In the genomic region with DNA sequence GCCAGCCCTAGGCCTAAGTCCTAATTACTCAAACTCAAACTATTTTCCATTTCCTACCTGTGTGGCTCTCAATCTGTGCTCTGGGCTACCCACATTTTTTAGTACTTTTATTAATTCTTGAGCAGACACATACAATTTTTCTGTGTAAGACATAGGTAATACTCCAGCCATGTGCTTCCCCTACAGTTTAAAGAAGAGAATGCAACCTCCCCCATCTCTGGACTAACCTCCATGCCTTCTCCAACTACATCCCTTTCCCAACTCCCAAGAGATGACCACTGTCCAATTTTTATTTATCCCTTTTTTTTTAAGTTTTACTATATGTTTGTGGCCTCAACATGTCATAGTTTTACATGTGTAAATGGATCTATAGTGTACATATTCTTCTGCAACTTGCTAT, we compare ENCODE assay signal across 8 cellular contexts. TPM values are rescaled to one million over a fixed set of nuclear protein-coding genes. Genes with fewer than 3 reads are reported as not detected.
A peak's percentile ranks its signal among the peaks of the same experiment; 100 is the strongest.
DNase-seq lines count a peak whose midpoint lies in the region; ATAC-seq and TF ChIP-seq lines count a peak whose summit lies in the region.

No MANE protein-coding gene starts in this region.

- ATAC-seq in WTC11 = peak; percentile 71
- ATAC-seq in HG02571 (IDR thresholded peaks at IDR 0.05; ENCODE audit: unreplicated experiment) = no peak
- no peak for ATAC-seq in GM19463 (IDR thresholded peaks at IDR 0.05; ENCODE audit: unreplicated experiment)
- ATAC-seq in GM18517 (IDR thresholded peaks at IDR 0.05; ENCODE audit: unreplicated experiment) = no peak
- no peak for ATAC-seq in GM19328 (IDR thresholded peaks at IDR 0.05; ENCODE audit: unreplicated experiment)

- DNase-seq in BE2C = no peak
- no peak for DNase-seq in GM20000 (ENCODE audit: low spot score)
- no peak for DNase-seq in WTC11 (ENCODE audit: low spot score)
- peak; percentile 11 for DNase-seq in kidney glomerular epithelial cell (lab: John Stamatoyannopoulos, UW)

- POLR2A ChIA-PET in WTC11 (lab: Charles Lee) = interaction anchor here (0.7 kb wide), 1 partner anchor 632 kb away, joined by 5 read pairs; no protein-coding TSS in a partner anchor

- H3K27me3 Mint-ChIP-seq in WTC11 (ENCODE audit: low read depth) = no peaks in the 10 kb centered on the region

- no peak overlapping the region for H3K4me3 ChIP-seq in BE2C (ENCODE audit: low read depth, low read length)

- 0 out of 2 replicates have a peak overlapping the region, but pooled peaks have one; percentile 28 for H3K27ac Mint-ChIP-seq in WTC11

- peaks cover 16% of the 10 kb centered on the region for H3K4me1 Mint-ChIP-seq in WTC11

- peaks cover 11% of the 10 kb centered on the region for H3K36me3 ChIP-seq in BE2C

- H3K36me3 Mint-ChIP-seq in WTC11 = peaks cover 32% of the 10 kb centered on the region

- H3K9me3 ChIP-seq in BE2C = no peaks in the 10 kb centered on the region

- no peak overlapping the region for H3K4me3 Mint-ChIP-seq in WTC11

- H3K9me3 Mint-ChIP-seq in WTC11 = no peaks in the 10 kb centered on the region

- CTCF ChIA-PET in WTC11 (lab: Charles Lee) = no interaction called here

- no peaks in the 10 kb centered on the region for H3K27me3 ChIP-seq in BE2C

- H3K4me1 ChIP-seq in BE2C = no peaks in the 10 kb centered on the region

- TF ChIP-seq CTCF in BE2C (IDR thresholded peaks at IDR 0.05; ENCODE audit: low read depth, low read length) (peak; percentile 50), GM20000 (IDR thresholded peaks at IDR 0.05; ENCODE audit: extremely low read depth, missing control alignments) (peak; percentile 9), WTC11 (IDR thresholded peaks at IDR 0.05) (no peak)

TF ChIP-seq in WTC11, 78 proteins besides CTCF, POLR2A, EP300 and RAD21:
- TF ChIP-seq FOXP1 (CRISPR knock-in tag; IDR thresholded peaks at IDR 0.05; ENCODE audit: borderline replicate concordance) = no peak
- no peak for TF ChIP-seq HMGA2 (CRISPR knock-in tag; IDR thresholded peaks at IDR 0.05)
- TF ChIP-seq, protein P1, sequence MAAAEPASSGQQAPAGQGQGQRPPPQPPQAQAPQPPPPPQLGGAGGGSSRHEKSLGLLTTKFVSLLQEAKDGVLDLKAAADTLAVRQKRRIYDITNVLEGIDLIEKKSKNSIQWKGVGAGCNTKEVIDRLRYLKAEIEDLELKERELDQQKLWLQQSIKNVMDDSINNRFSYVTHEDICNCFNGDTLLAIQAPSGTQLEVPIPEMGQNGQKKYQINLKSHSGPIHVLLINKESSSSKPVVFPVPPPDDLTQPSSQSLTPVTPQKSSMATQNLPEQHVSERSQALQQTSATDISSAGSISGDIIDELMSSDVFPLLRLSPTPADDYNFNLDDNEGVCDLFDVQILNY (CRISPR knock-in tag; IDR thresholded peaks at IDR 0.05) = no peak
- TF ChIP-seq RORB (CRISPR knock-in tag; IDR thresholded peaks at IDR 0.05) = no peak
- no peak for TF ChIP-seq ELF4 (CRISPR knock-in tag; IDR thresholded peaks at IDR 0.05; ENCODE audit: low read depth)
- TF ChIP-seq, protein P2, sequence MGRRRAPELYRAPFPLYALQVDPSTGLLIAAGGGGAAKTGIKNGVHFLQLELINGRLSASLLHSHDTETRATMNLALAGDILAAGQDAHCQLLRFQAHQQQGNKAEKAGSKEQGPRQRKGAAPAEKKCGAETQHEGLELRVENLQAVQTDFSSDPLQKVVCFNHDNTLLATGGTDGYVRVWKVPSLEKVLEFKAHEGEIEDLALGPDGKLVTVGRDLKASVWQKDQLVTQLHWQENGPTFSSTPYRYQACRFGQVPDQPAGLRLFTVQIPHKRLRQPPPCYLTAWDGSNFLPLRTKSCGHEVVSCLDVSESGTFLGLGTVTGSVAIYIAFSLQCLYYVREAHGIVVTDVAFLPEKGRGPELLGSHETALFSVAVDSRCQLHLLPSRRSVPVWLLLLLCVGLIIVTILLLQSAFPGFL (CRISPR knock-in tag; IDR thresholded peaks at IDR 0.05; ENCODE audit: borderline replicate concordance) = no peak
- no peak for TF ChIP-seq SP1 (CRISPR knock-in tag; conservative IDR thresholded peaks at IDR 0.05)
- TF ChIP-seq GTF2I (CRISPR knock-in tag; conservative IDR thresholded peaks at IDR 0.05) = no peak
- TF ChIP-seq NR2C2 (CRISPR knock-in tag; IDR thresholded peaks at IDR 0.05) = no peak
- no peak for TF ChIP-seq MYBL2 (CRISPR knock-in tag; IDR thresholded peaks at IDR 0.05)
- no peak for TF ChIP-seq NR3C1 (CRISPR knock-in tag; conservative IDR thresholded peaks at IDR 0.05; ENCODE audit: low read depth)
- TF ChIP-seq ESRRA (CRISPR knock-in tag; IDR thresholded peaks at IDR 0.05; ENCODE audit: borderline replicate concordance) = no peak
- TF ChIP-seq KAT7 (CRISPR knock-in tag; IDR thresholded peaks at IDR 0.05; ENCODE audit: borderline replicate concordance) = no peak
- TF ChIP-seq CREB1 (CRISPR knock-in tag; IDR thresholded peaks at IDR 0.05) = no peak

RNA-seq across cellular contexts. Expression of a gene that starts 5.8 kb away (rescaled TPM):
- 59.1 TPM for polyA plus RNA-seq in BE2C (2012; ENCODE audit: insufficient read depth, insufficient read length, low read depth)
- total RNA-seq in WTC11 (2021) = 57.1 to 67.4 TPM (median 57.6 TPM) in 3 replicates

RNA-seq across cellular contexts. Expression of a gene that starts 43.9 kb away (rescaled TPM):
- polyA plus RNA-seq in BE2C (2012; ENCODE audit: insufficient read depth, insufficient read length, low read depth) = not detected
- total RNA-seq in WTC11 (2021) = 0.14 to 0.15 TPM in 2 of 3 replicates, not detected in the other

RNA-seq across cellular contexts. Expression of a gene that starts 52.8 kb away (rescaled TPM):
- 65.8 TPM for polyA plus RNA-seq in BE2C (2012; ENCODE audit: insufficient read depth, insufficient read length, low read depth)
- total RNA-seq in WTC11 (2021) = 21.0 to 22.1 TPM (median 21.6 TPM) in 3 replicates
